20 cellular contexts compared by ENCODE assay signal in genomic region chr13:63541336-63541735, GRCh38.
"Had no signal": no experiment of that assay in that cellular context is flagged by ENCODE, and none has a peak within 500 bp of the region (broad histone marks: within the 10 kb centered on the region; RNA-seq: fewer than 3 reads in every experiment).

No MANE protein-coding gene starts in this region.

- H3K36me3 Mint-ChIP-seq: memory B cell had no signal

- H3K4me1 ChIP-seq: esophagus muscularis mucosa, gastrocnemius medialis, left ventricle myocardium inferior, lower lobe of right lung, right atrium auricular region, sigmoid colon, tibial artery, upper lobe of left lung, uterus had no signal

- H3K27ac Mint-ChIP-seq: dendritic cell treated with granulocyte-macrophage colony-stimulating factor and Interleukin-4, amounts not matched to agents 40 ng/mL and 50 ng/mL, for 4 days; effector memory CD8-positive, alpha-beta T cell; immature natural killer cell; memory B cell; natural killer cell treated with Interleukin-12 subunit alpha and Interleukin-12 subunit beta and Interleukin-15 and Interleukin-18, amount 100 ng/mL, for 72 hours; stimulated activated naive CD8-positive, alpha-beta T cell treated with anti-CD3 and anti-CD28 coated beads, Interleukin-15, Interleukin-2, amounts not matched to agents 100 ng/mL and 50 ng/mL, for 24 hours had no signal

- H3K9me3 ChIP-seq: esophagus muscularis mucosa, gastrocnemius medialis, left ventricle myocardium inferior, lower lobe of right lung, ovary, right atrium auricular region, sigmoid colon, tibial artery, upper lobe of left lung, uterus had no signal

- H3K27ac ChIP-seq: epithelial cell of prostate, esophagus muscularis mucosa, gastrocnemius medialis, left ventricle myocardium inferior, lower lobe of right lung, ovary, right atrium auricular region, sigmoid colon, skin epidermis, tibial artery, upper lobe of left lung, uterus had no signal

- H3K27me3 Mint-ChIP-seq: dendritic cell treated with granulocyte-macrophage colony-stimulating factor and Interleukin-4, amounts not matched to agents 40 ng/mL and 50 ng/mL, for 4 days; effector memory CD8-positive, alpha-beta T cell; memory B cell; natural killer cell treated with Interleukin-12 subunit alpha and Interleukin-12 subunit beta and Interleukin-15 and Interleukin-18, amount 100 ng/mL, for 72 hours; stimulated activated naive CD8-positive, alpha-beta T cell treated with anti-CD3 and anti-CD28 coated beads, Interleukin-15, Interleukin-2, amounts not matched to agents 100 ng/mL and 50 ng/mL, for 24 hours had no signal

- ATAC-seq: effector memory CD8-positive, alpha-beta T cell; gastrocnemius medialis; lower lobe of right lung; natural killer cell treated with Interleukin-12 subunit alpha and Interleukin-12 subunit beta and Interleukin-15 and Interleukin-18, amount 100 ng/mL, for 72 hours had no signal

- H3K27me3 ChIP-seq: esophagus muscularis mucosa, gastrocnemius medialis, ovary, right atrium auricular region, sigmoid colon, tibial artery, upper lobe of left lung, uterus had no signal

- H3K4me3 ChIP-seq: esophagus muscularis mucosa, gastrocnemius medialis, left ventricle myocardium inferior, lower lobe of right lung, ovary, right atrium auricular region, sigmoid colon, skin epidermis, tibial artery, upper lobe of left lung, uterus had no signal

- H3K36me3 ChIP-seq: esophagus muscularis mucosa, gastrocnemius medialis, left ventricle myocardium inferior, lower lobe of right lung, ovary, right atrium auricular region, sigmoid colon, tibial artery, upper lobe of left lung, uterus had no signal

- H3K4me3 Mint-ChIP-seq: dendritic cell treated with granulocyte-macrophage colony-stimulating factor and Interleukin-4, amounts not matched to agents 40 ng/mL and 50 ng/mL, for 4 days; effector memory CD8-positive, alpha-beta T cell; immature natural killer cell; memory B cell; natural killer cell treated with Interleukin-12 subunit alpha and Interleukin-12 subunit beta and Interleukin-15 and Interleukin-18, amount 100 ng/mL, for 72 hours; stimulated activated naive CD8-positive, alpha-beta T cell treated with anti-CD3 and anti-CD28 coated beads, Interleukin-15, Interleukin-2, amounts not matched to agents 100 ng/mL and 50 ng/mL, for 24 hours had no signal

- H3K4me1 Mint-ChIP-seq: immature natural killer cell, memory B cell had no signal

- DNase-seq: cerebellar nuclear complex; effector memory CD8-positive, alpha-beta T cell; gastrocnemius medialis; immature natural killer cell; left ventricle myocardium inferior; lower lobe of right lung; midbrain; ovary; sigmoid colon; tibial artery; upper lobe of left lung; uterus had no signal
